ENCODE assay signal across 26 cellular contexts in the genomic region with DNA sequence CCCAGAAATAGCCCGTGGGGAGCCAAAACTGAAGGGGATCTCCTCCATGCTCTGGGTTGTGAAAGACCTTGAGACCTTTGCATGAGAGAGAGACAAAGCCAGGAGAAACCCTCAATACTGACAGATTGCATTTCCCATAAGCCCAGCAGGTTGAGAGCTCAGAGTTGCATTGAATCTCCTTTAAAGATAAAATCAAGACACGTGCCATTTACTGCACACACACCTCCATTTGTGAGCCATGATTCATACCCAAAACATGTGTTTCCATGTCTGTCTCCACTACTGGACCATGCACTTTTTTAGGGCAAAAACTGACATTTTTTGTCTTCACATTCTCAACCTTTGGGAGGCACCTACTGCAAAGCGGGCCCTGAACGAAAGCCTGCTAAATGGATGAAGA.
"Had no signal": no experiment of that assay in that cellular context is flagged by ENCODE, and none has a peak within 500 bp of the region (broad histone marks: within the 10 kb centered on the region; RNA-seq: fewer than 3 reads in every experiment).

No MANE protein-coding gene starts in this region.

- H3K27me3 ChIP-seq: left lung, pancreas, upper lobe of left lung had no signal

- H3K36me3 ChIP-seq: left lung, pancreas, thoracic aorta, upper lobe of left lung had no signal

- H3K36me3 Mint-ChIP-seq: activated naive CD8-positive, alpha-beta T cell treated with anti-CD3 and anti-CD28 coated beads for 36 hours; mesothelial cell of epicardium; T-cell had no signal

- H3K4me3 Mint-ChIP-seq: activated B cell treated with CpG ODN at 0.5 μM for 24 hours; activated CD4-positive, alpha-beta T cell treated with anti-CD3 and anti-CD28 coated beads for 36 hours; activated naive CD8-positive, alpha-beta T cell treated with anti-CD3 and anti-CD28 coated beads for 36 hours; endodermal cell; mesothelial cell of epicardium; naive thymus-derived CD8-positive, alpha-beta T cell; T-cell had no signal

- H3K4me1 ChIP-seq: psoas muscle had no signal

- H3K4me3 ChIP-seq: coronary artery, left lung, lung, pancreas, psoas muscle, thoracic aorta, upper lobe of left lung had no signal

- ATAC-seq: activated CD4-positive, alpha-beta T cell treated with anti-CD3 and anti-CD28 coated beads for 36 hours; left lung; naive thymus-derived CD8-positive, alpha-beta T cell; pancreas; psoas muscle; right cardiac atrium; T-cell had no signal

- DNase-seq: activated B cell treated with CpG ODN at 0.5 μM for 24 hours; activated CD4-positive, alpha-beta T cell treated with anti-CD3 and anti-CD28 coated beads for 36 hours; activated CD4-positive, alpha-beta T cell treated with anti-CD3 and anti-CD28 coated beads, Interleukin-2, amount 50 U/mL, for 4 hours; activated CD8-positive, alpha-beta memory T cell treated with anti-CD3 and anti-CD28 coated beads for 24 hours; activated CD8-positive, alpha-beta memory T cell treated with anti-CD3 and anti-CD28 coated beads, Interleukin-2, amount 50 U/mL, for 4 hours; activated naive CD4-positive, alpha-beta T cell treated with Interleukin-2 at 50 U/mL for 16 hours; activated naive CD8-positive, alpha-beta T cell treated with anti-CD3 and anti-CD28 coated beads for 36 hours; activated T-cell treated with anti-CD3 and anti-CD28 coated beads, Interleukin-2, amount 50 U/mL, for 48 hours; amniotic stem cell; cerebellar nuclear complex; endodermal cell; kidney glomerular epithelial cell; left lung; naive thymus-derived CD8-positive, alpha-beta T cell; pancreas; psoas muscle; right cardiac atrium; stimulated activated CD4-positive, alpha-beta T cell treated with anti-CD3 and anti-CD28 coated beads, Interleukin-4, amount 100 ng/mL, for 24 hours; stimulated activated naive CD4-positive, alpha-beta T cell treated with Interleukin-2 at 50 U/mL for 16 hours; T-cell; T-helper 9 cell; upper lobe of left lung had no signal

- FAIRE-seq: pancreas had no signal

- H3K27ac Mint-ChIP-seq: activated B cell treated with CpG ODN at 0.5 μM for 24 hours; activated CD4-positive, alpha-beta T cell treated with anti-CD3 and anti-CD28 coated beads for 36 hours; activated naive CD8-positive, alpha-beta T cell treated with anti-CD3 and anti-CD28 coated beads for 36 hours; endodermal cell; mesothelial cell of epicardium had no signal

- H3K27ac ChIP-seq: coronary artery, left lung, pancreas, psoas muscle, thoracic aorta, upper lobe of left lung had no signal

- H3K27me3 Mint-ChIP-seq: activated naive CD8-positive, alpha-beta T cell treated with anti-CD3 and anti-CD28 coated beads for 36 hours had no signal

- H3K9me3 ChIP-seq: left lung, pancreas, psoas muscle, thoracic aorta, upper lobe of left lung had no signal

- H3K4me1 Mint-ChIP-seq: activated CD4-positive, alpha-beta T cell treated with anti-CD3 and anti-CD28 coated beads for 36 hours; activated naive CD8-positive, alpha-beta T cell treated with anti-CD3 and anti-CD28 coated beads for 36 hours had no signal

- H3K9me3 Mint-ChIP-seq: activated B cell treated with CpG ODN at 0.5 μM for 24 hours; activated naive CD8-positive, alpha-beta T cell treated with anti-CD3 and anti-CD28 coated beads for 36 hours; endodermal cell; naive thymus-derived CD8-positive, alpha-beta T cell; T-cell had no signal
